In genomic region chr12:10398168-10398567, GRCh38 we compare ENCODE assay signal across 17 cellular contexts. TPM values are rescaled to one million over a fixed set of nuclear protein-coding genes. Genes with fewer than 3 reads are reported as not detected.
"Had no signal": no experiment of that assay in that cellular context is flagged by ENCODE, and none has a peak within 500 bp of the region (broad histone marks: within the 10 kb centered on the region; RNA-seq: fewer than 3 reads in every experiment).

No MANE protein-coding gene starts in this region.

- H3K27ac Mint-ChIP-seq: activated T-helper 1 cell treated with anti-CD3 and anti-CD28 coated beads, Interleukin-12 subunit alpha, Interleukin-12 subunit beta, Interleukin-2, Interleukin-4 antibody, amounts not matched to agents 30 ng/mL and 10 ng/mL and 1 ng/mL, durations not matched to agents 14 hours and 24 hours and 36 hours; dendritic cell treated with granulocyte-macrophage colony-stimulating factor and Interleukin-4, amounts not matched to agents 40 ng/mL and 50 ng/mL, for 4 days; endodermal cell had no signal

- H3K9me3 Mint-ChIP-seq: activated T-helper 1 cell treated with anti-CD3 and anti-CD28 coated beads, Interleukin-12 subunit alpha, Interleukin-12 subunit beta, Interleukin-2, Interleukin-4 antibody, amounts not matched to agents 30 ng/mL and 10 ng/mL and 1 ng/mL, durations not matched to agents 14 hours and 24 hours and 36 hours; dendritic cell treated with granulocyte-macrophage colony-stimulating factor and Interleukin-4, amounts not matched to agents 40 ng/mL and 50 ng/mL, for 4 days; endodermal cell had no signal

- DNase-seq: activated CD4-positive, alpha-beta T cell treated with anti-CD3 and anti-CD28 coated beads, Interleukin-2, amount 50 U/mL, for 1 hour; endodermal cell; heart left ventricle; midbrain; sigmoid colon; spleen had no signal

- H3K4me3 Mint-ChIP-seq: activated T-helper 1 cell treated with anti-CD3 and anti-CD28 coated beads, Interleukin-12 subunit alpha, Interleukin-12 subunit beta, Interleukin-2, Interleukin-4 antibody, amounts not matched to agents 30 ng/mL and 10 ng/mL and 1 ng/mL, durations not matched to agents 14 hours and 24 hours and 36 hours; dendritic cell treated with granulocyte-macrophage colony-stimulating factor and Interleukin-4, amounts not matched to agents 40 ng/mL and 50 ng/mL, for 4 days; endodermal cell had no signal

- ATAC-seq: heart left ventricle had no signal

- H3K27ac ChIP-seq: ascending aorta, breast epithelium, heart left ventricle, parathyroid adenoma, sigmoid colon had no signal

RNA-seq across cellular contexts. Expression of gene KLRK1, which starts 8.3 kb away (rescaled TPM):
- total RNA-seq: activated T-helper 1 cell treated with anti-CD3 and anti-CD28 coated beads, Interleukin-12 subunit alpha, Interleukin-12 subunit beta, Interleukin-2, Interleukin-4 antibody, amounts not matched to agents 30 ng/mL and 10 ng/mL and 1 ng/mL, durations not matched to agents 14 hours and 24 hours and 36 hours; ascending aorta; epithelial cell of proximal tubule; lung microvascular endothelial cell had no signal

RNA-seq across cellular contexts. Expression of gene KLRC4, which starts 11.4 kb away (rescaled TPM):
- total RNA-seq: activated T-helper 1 cell treated with anti-CD3 and anti-CD28 coated beads, Interleukin-12 subunit alpha, Interleukin-12 subunit beta, Interleukin-2, Interleukin-4 antibody, amounts not matched to agents 30 ng/mL and 10 ng/mL and 1 ng/mL, durations not matched to agents 14 hours and 24 hours and 36 hours; ascending aorta; endodermal cell; epithelial cell of proximal tubule; frontal cortex; lung microvascular endothelial cell; myocyte; T-helper 2 cell treated with Interferon-gamma antibody and Interleukin-4, amounts not matched to agents 100 ng/mL and 5 ng/mL, for 36 hours had no signal
- polyA plus RNA-seq: heart left ventricle had no signal

RNA-seq across cellular contexts. Expression of gene KLRC3, which starts 22.2 kb away (rescaled TPM):
- total RNA-seq: activated T-helper 1 cell treated with anti-CD3 and anti-CD28 coated beads, Interleukin-12 subunit alpha, Interleukin-12 subunit beta, Interleukin-2, Interleukin-4 antibody, amounts not matched to agents 30 ng/mL and 10 ng/mL and 1 ng/mL, durations not matched to agents 14 hours and 24 hours and 36 hours; ascending aorta; breast epithelium; endodermal cell; epithelial cell of proximal tubule; heart left ventricle; lung microvascular endothelial cell; myocyte; sigmoid colon; T-helper 2 cell treated with Interferon-gamma antibody and Interleukin-4, amounts not matched to agents 100 ng/mL and 5 ng/mL, for 36 hours had no signal
- polyA plus RNA-seq: heart left ventricle had no signal

RNA-seq across cellular contexts. Expression of gene KLRC2, which starts 37.6 kb away (rescaled TPM):
- total RNA-seq: activated T-helper 1 cell treated with anti-CD3 and anti-CD28 coated beads, Interleukin-12 subunit alpha, Interleukin-12 subunit beta, Interleukin-2, Interleukin-4 antibody, amounts not matched to agents 30 ng/mL and 10 ng/mL and 1 ng/mL, durations not matched to agents 14 hours and 24 hours and 36 hours; ascending aorta; endodermal cell; epithelial cell of proximal tubule; lung microvascular endothelial cell; T-helper 2 cell treated with Interferon-gamma antibody and Interleukin-4, amounts not matched to agents 100 ng/mL and 5 ng/mL, for 36 hours had no signal
- polyA plus RNA-seq: heart left ventricle had no signal

RNA-seq across cellular contexts. Expression of gene KLRC1, which starts 55.0 kb away (rescaled TPM):
- total RNA-seq: ascending aorta; cerebellum; endodermal cell; epithelial cell of proximal tubule; frontal cortex; lung microvascular endothelial cell; myocyte; sigmoid colon; T-helper 2 cell treated with Interferon-gamma antibody and Interleukin-4, amounts not matched to agents 100 ng/mL and 5 ng/mL, for 36 hours had no signal
